In the genomic region with DNA sequence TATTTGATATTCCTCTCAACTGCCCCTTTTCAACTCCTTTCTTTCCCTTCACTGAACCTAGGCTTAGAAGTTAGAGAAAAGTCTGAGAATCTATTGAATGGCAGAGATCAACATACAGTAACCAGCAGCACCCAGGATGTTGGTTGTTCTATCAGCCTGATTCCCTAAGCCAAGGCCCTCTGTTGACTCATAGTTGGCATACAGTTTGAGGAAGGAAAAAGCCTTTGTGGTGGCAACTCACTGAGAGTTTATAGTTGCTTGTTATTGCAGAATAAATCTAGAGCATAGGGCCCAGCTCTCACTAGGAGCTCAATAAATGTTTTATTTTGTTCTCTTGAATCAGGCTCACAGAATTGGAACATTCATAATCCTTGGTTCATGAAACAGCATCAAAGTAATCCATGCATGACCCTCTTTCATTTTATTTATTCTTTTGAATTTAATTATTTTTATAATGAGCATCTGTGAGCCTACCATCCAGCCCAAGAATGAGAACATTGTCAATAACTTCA, we compare ENCODE assay signal across 1 cellular context.
TF ChIP-seq lines count a peak whose summit lies in the region.

No MANE protein-coding gene starts in this region.

TF ChIP-seq in HepG2, 621 proteins besides CTCF, POLR2A, EP300 and RAD21 (continued from another document):
- TF ChIP-seq, protein P1, sequence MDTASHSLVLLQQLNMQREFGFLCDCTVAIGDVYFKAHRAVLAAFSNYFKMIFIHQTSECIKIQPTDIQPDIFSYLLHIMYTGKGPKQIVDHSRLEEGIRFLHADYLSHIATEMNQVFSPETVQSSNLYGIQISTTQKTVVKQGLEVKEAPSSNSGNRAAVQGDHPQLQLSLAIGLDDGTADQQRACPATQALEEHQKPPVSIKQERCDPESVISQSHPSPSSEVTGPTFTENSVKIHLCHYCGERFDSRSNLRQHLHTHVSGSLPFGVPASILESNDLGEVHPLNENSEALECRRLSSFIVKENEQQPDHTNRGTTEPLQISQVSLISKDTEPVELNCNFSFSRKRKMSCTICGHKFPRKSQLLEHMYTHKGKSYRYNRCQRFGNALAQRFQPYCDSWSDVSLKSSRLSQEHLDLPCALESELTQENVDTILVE (CRISPR knock-in tag; IDR thresholded peaks at IDR 0.05), result no peak
- TF ChIP-seq HNF4A (CRISPR knock-in tag; IDR thresholded peaks at IDR 0.05), result no peak
- TF ChIP-seq, protein P2, sequence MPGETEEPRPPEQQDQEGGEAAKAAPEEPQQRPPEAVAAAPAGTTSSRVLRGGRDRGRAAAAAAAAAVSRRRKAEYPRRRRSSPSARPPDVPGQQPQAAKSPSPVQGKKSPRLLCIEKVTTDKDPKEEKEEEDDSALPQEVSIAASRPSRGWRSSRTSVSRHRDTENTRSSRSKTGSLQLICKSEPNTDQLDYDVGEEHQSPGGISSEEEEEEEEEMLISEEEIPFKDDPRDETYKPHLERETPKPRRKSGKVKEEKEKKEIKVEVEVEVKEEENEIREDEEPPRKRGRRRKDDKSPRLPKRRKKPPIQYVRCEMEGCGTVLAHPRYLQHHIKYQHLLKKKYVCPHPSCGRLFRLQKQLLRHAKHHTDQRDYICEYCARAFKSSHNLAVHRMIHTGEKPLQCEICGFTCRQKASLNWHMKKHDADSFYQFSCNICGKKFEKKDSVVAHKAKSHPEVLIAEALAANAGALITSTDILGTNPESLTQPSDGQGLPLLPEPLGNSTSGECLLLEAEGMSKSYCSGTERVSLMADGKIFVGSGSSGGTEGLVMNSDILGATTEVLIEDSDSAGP (CRISPR knock-in tag; IDR thresholded peaks at IDR 0.05; ENCODE audit: borderline replicate concordance), result no peak
- TF ChIP-seq, protein P3, sequence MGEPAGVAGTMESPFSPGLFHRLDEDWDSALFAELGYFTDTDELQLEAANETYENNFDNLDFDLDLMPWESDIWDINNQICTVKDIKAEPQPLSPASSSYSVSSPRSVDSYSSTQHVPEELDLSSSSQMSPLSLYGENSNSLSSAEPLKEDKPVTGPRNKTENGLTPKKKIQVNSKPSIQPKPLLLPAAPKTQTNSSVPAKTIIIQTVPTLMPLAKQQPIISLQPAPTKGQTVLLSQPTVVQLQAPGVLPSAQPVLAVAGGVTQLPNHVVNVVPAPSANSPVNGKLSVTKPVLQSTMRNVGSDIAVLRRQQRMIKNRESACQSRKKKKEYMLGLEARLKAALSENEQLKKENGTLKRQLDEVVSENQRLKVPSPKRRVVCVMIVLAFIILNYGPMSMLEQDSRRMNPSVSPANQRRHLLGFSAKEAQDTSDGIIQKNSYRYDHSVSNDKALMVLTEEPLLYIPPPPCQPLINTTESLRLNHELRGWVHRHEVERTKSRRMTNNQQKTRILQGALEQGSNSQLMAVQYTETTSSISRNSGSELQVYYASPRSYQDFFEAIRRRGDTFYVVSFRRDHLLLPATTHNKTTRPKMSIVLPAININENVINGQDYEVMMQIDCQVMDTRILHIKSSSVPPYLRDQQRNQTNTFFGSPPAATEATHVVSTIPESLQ (CRISPR knock-in tag; conservative IDR thresholded peaks at IDR 0.05), result no peak
TF ChIP-seq in HepG2: peak in this region for 0.
